In the genomic region with DNA sequence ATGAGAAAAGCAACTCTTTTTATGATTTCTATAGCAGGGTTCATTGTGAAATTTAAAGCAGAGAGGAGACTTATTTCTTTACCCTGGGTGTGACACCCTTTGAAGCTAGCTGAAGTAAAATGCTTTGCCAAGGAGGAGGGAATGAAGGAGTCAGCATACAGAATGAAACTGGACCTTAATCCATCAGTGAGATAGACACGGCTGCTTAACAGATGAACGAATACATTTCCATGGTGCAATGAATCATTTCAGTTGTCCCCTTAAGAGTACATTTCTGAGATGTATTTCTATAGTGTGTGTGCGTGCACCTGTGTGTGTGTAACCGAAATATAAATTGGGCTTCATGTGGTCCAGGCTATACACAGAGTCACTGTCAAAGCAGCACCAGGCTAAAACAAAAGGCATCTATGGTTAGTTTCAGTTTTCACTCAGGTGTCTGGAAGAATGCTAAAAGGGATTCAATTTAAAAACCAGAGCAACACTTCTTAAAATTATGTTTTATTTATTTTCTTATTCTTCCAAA, we compare ENCODE assay signal across 14 cellular contexts.
A peak's percentile ranks its signal among the peaks of the same experiment; 100 is the strongest.
DNase-seq lines count a peak whose midpoint lies in the region; ATAC-seq, FAIRE-seq and TF ChIP-seq lines count a peak whose summit lies in the region.
"Had no signal": no experiment of that assay in that cellular context is flagged by ENCODE, and none has a peak within 500 bp of the region (broad histone marks: within the 10 kb centered on the region; RNA-seq: fewer than 3 reads in every experiment).

No MANE protein-coding gene starts in this region.

- DNase-seq in T-helper 2 cell treated with Interferon-gamma antibody and Interleukin-4, amounts not matched to agents 5 μg/mL and 100 μg/mL, for 36 hours (ENCODE audit: low spot score): no peak
- DNase-seq in T-helper 2 cell: no peak
- DNase-seq in M059J (ENCODE audit: low read depth): peak; percentile 39
- DNase-seq in esophagus muscularis mucosa (ENCODE audit: extremely low spot score): no peak
- DNase-seq in small intestine: peak; percentile 63
- no peak for DNase-seq in MV-4-11 (lab: John Stamatoyannopoulos, UW)
- DNase-seq in H54 (ENCODE audit: insufficient read length, low spot score): no peak
- DNase-seq: activated CD4-positive, CD25-positive, alpha-beta regulatory T cell; activated gamma-delta T cell; DMS 273 treated with DMSO at 0.1 percent for 48 hours; NCI-H526 had no signal

- no peak for ATAC-seq in GM19452 (IDR thresholded peaks at IDR 0.05; ENCODE audit: unreplicated experiment)

- no peak for FAIRE-seq in small intestine (lab: Jason Lieb, UNC)
- FAIRE-seq in H54 (lab: Jason Lieb, UNC): no peak
- FAIRE-seq: frontal cortex, GM12892 had no signal

- H3K4me1 ChIP-seq in esophagus muscularis mucosa (peaks cover 42 to 63% (median 47%) of the 10 kb centered on the region in 4 donors), small intestine (ENCODE audit: control insufficient read depth in 2 of 2, insufficient read depth in 1 of 2, low read depth in 1 of 2, low read length in 1 of 2) (peaks cover 5 to 32% of the 10 kb centered on the region in 2 donors)

- no peaks in the 10 kb centered on the region for H3K36me3 Mint-ChIP-seq in T-helper 2 cell treated with Interferon-gamma antibody and Interleukin-4, amounts not matched to agents 5 μg/mL and 100 μg/mL, for 36 hours (ENCODE audit: low read depth)

- no peaks in the 10 kb centered on the region for H3K36me3 ChIP-seq in esophagus muscularis mucosa
- H3K36me3 ChIP-seq in small intestine (ENCODE audit: control insufficient read depth in 2 of 2, insufficient read depth in 2 of 2, low read length in 2 of 2): no peaks in the 10 kb centered on the region

- no peak overlapping the region for H3K27ac Mint-ChIP-seq in T-helper 2 cell treated with Interferon-gamma antibody and Interleukin-4, amounts not matched to agents 5 μg/mL and 100 μg/mL, for 36 hours

- peaks cover 2% of the 10 kb centered on the region for H3K27me3 Mint-ChIP-seq in T-helper 2 cell treated with Interferon-gamma antibody and Interleukin-4, amounts not matched to agents 5 μg/mL and 100 μg/mL, for 36 hours (ENCODE audit: low read depth)

- no peaks in the 10 kb centered on the region for H3K9me3 Mint-ChIP-seq in T-helper 2 cell treated with Interferon-gamma antibody and Interleukin-4, amounts not matched to agents 5 μg/mL and 100 μg/mL, for 36 hours

- H3K27ac ChIP-seq in esophagus muscularis mucosa (replicated peaks in 1 of 4) (peak overlapping the region; percentile 47 to 57 (median 52)), small intestine (ENCODE audit: low read depth in 1 of 2, low read length in 1 of 2) (peak overlapping the region; percentile 24 to 65)

- no peak for TF ChIP-seq CTCF in esophagus muscularis mucosa (IDR thresholded peaks at IDR 0.05)

- TF ChIP-seq POLR2A in esophagus muscularis mucosa (IDR thresholded peaks at IDR 0.05; ENCODE audit: low read depth) (no peak), H54 (IDR thresholded peaks at IDR 0.05; ENCODE audit: low read depth, low read length) (no peak)

- no peak for TF ChIP-seq EP300 in esophagus muscularis mucosa (IDR thresholded peaks at IDR 0.05)

- peaks cover 24% of the 10 kb centered on the region for H3K4me1 Mint-ChIP-seq in T-helper 2 cell treated with Interferon-gamma antibody and Interleukin-4, amounts not matched to agents 5 μg/mL and 100 μg/mL, for 36 hours (ENCODE audit: low read depth)

- H3K27me3 ChIP-seq in esophagus muscularis mucosa (no peaks in the 10 kb centered on the region), small intestine (ENCODE audit: control insufficient read depth in 2 of 2, insufficient read depth in 2 of 2, low read length in 2 of 2) (no peaks in the 10 kb centered on the region)

- H3K9me3 ChIP-seq in esophagus muscularis mucosa: no peaks in the 10 kb centered on the region
- H3K9me3 ChIP-seq in small intestine (ENCODE audit: control insufficient read depth, low read depth): no peaks in the 10 kb centered on the region

- no peak overlapping the region for H3K4me3 ChIP-seq in esophagus muscularis mucosa
- H3K4me3 ChIP-seq in small intestine (ENCODE audit: low read depth in 1 of 2, low read length in 2 of 2): no peak overlapping the region

- intact Hi-C loops in esophagus muscularis mucosa (cut with DNase I): no loop called here

- WGBS in esophagus muscularis mucosa: 63% methylated on average over 4 of the region's 4 CpGs
- WGBS in small intestine, 3 donors: 21 to 50% (median 24%) methylated on average over 4 of the region's 4 CpGs

- peak overlapping the region; percentile 22 for H3K4me3 Mint-ChIP-seq in T-helper 2 cell treated with Interferon-gamma antibody and Interleukin-4, amounts not matched to agents 5 μg/mL and 100 μg/mL, for 36 hours

Comparison
In these comparisons a context has a peak if more than half of its experiments do, and no peak if none do; other contexts are left out.
1. DNase-seq: peak in M059J (single experiment) and small intestine (single experiment); none in T-helper 2 cell treated with Interferon-gamma antibody and Interleukin-4, amounts not matched to agents 5 μg/mL and 100 μg/mL, for 36 hours (single experiment), T-helper 2 cell (0 of 5), esophagus muscularis mucosa (single experiment), MV-4-11 (single experiment) and H54 (single experiment).